Comparison of ENCODE assay signal across 1 cellular context in genomic region chr2:85423525-85423924, GRCh38.
TF ChIP-seq lines count a peak whose summit lies in the region.

No MANE protein-coding gene starts in this region.

TF ChIP-seq in IMR-90, 13 proteins besides CTCF, POLR2A, EP300 and RAD21:
- no peak for TF ChIP-seq ELK1 (IDR thresholded peaks at IDR 0.05; ENCODE audit: borderline replicate concordance, low read depth, low read length)
- TF ChIP-seq MAFK (IDR thresholded peaks at IDR 0.05; ENCODE audit: low read depth, low read length): 0 out of 2 replicates have a peak, but pooled peaks have one; percentile 57
